Comparison of ENCODE assay signal across 9 cellular contexts in genomic region chr2:212005077-212005671, GRCh38.
DNase-seq lines count a peak whose midpoint lies in the region; ATAC-seq and TF ChIP-seq lines count a peak whose summit lies in the region.
"Had no signal": no experiment of that assay in that cellular context is flagged by ENCODE, and none has a peak within 500 bp of the region (broad histone marks: within the 10 kb centered on the region; RNA-seq: fewer than 3 reads in every experiment).

No MANE protein-coding gene starts in this region.

- ATAC-seq in GM19043 (IDR thresholded peaks at IDR 0.05; ENCODE audit: low read depth, unreplicated experiment): peak; percentile 74
- peak; percentile 85 for ATAC-seq in HG03354 (IDR thresholded peaks at IDR 0.05; ENCODE audit: poor library complexity, severe bottlenecking, unreplicated experiment)
- ATAC-seq in HG03097 (IDR thresholded peaks at IDR 0.05; ENCODE audit: low FRiP score, unreplicated experiment): no peak

- H3K27me3 Mint-ChIP-seq in Caco-2 (ENCODE audit: insufficient read depth, unreplicated experiment): no peaks in the 10 kb centered on the region

- H3K27me3 ChIP-seq in Caco-2 (replicated peaks; ENCODE audit: control insufficient read depth, insufficient read depth, low read length): no peaks in the 10 kb centered on the region
- H3K27me3 ChIP-seq: upper lobe of left lung had no signal

- no peak overlapping the region for H3K4me2 ChIP-seq in OCI-LY7 (ENCODE audit: low read length)

- H3K9me2 ChIP-seq in OCI-LY7 (ENCODE audit: insufficient read depth, low read length): no peaks in the 10 kb centered on the region

- peak; percentile 41 to 72 for TF ChIP-seq CTCF in Caco-2 (IDR thresholded peaks at IDR 0.05; ENCODE audit: insufficient read depth in 1 of 2, low read depth in 1 of 2, low read length in 1 of 2, severe bottlenecking in 1 of 2, unreplicated experiment in 1 of 2)
- peak; percentile 85 for TF ChIP-seq CTCF in OCI-LY7 (conservative IDR thresholded peaks at IDR 0.05; ENCODE audit: low read length)
- peak; percentile 82 for TF ChIP-seq CTCF in retinal pigment epithelial cell (conservative IDR thresholded peaks at IDR 0.05; ENCODE audit: low read depth, low read length)

- H3K9me3 ChIP-seq in Caco-2 (no peaks in the 10 kb centered on the region), OCI-LY7 (ENCODE audit: low read length) (no peaks in the 10 kb centered on the region)
- H3K9me3 ChIP-seq: upper lobe of left lung had no signal

- H4K20me1 ChIP-seq in OCI-LY7 (ENCODE audit: insufficient read depth, low read length): no peaks in the 10 kb centered on the region

- CTCF ChIA-PET in Caco-2 (lab: Charles Lee): no interaction called here
- CTCF ChIA-PET in OCI-LY7 (lab: Charles Lee; ENCODE audit: unreplicated experiment): interaction anchor here (0.8 kb wide), 1 partner anchor 66 kb away, joined by 3 read pairs; no protein-coding TSS in a partner anchor

- H3K4me1 ChIP-seq in Caco-2 (peaks cover 4% of the 10 kb centered on the region; the same call in 1 of the 2 replicates), OCI-LY7 (ENCODE audit: insufficient read depth, low read length, poor library complexity, severe bottlenecking) (no peaks in the 10 kb centered on the region)
- H3K4me1 ChIP-seq: upper lobe of left lung had no signal

- no peak overlapping the region for H3K27ac ChIP-seq in OCI-LY7 (ENCODE audit: low read depth, low read length, poor library complexity, severe bottlenecking)
- H3K27ac ChIP-seq: upper lobe of left lung had no signal

- H3K9me3 Mint-ChIP-seq in Caco-2 (ENCODE audit: unreplicated experiment): no peaks in the 10 kb centered on the region

- BruUV-seq in Caco-2 (replicated peaks; lab: Mats Ljungman, UMichigan) (no TSS peak), OCI-LY7 (replicated peaks; lab: Mats Ljungman, UMichigan) (no TSS peak)

- no peaks in the 10 kb centered on the region for H3K36me3 Mint-ChIP-seq in Caco-2 (ENCODE audit: insufficient read depth, unreplicated experiment)

- no peaks in the 10 kb centered on the region for H3K79me2 ChIP-seq in OCI-LY7 (ENCODE audit: insufficient read depth, low read depth, low read length)

- peak in 1 of 2 experiments; percentile 55 for DNase-seq in Caco-2
- DNase-seq in OCI-LY7 (ENCODE audit: low spot score): peak; percentile 41
- peak; percentile 43 for DNase-seq in fibroblast of peridontal ligament (ENCODE audit: extremely low read depth)
- DNase-seq in retinal pigment epithelial cell (ENCODE audit: low read depth): no peak
- DNase-seq in T-helper 9 cell: no peak

- no peak overlapping the region for H3K27ac Mint-ChIP-seq in Caco-2 (ENCODE audit: unreplicated experiment)

- peaks cover 11% of the 10 kb centered on the region for H3K4me1 Mint-ChIP-seq in Caco-2 (ENCODE audit: low read depth, unreplicated experiment)

- H3K4me3 Mint-ChIP-seq in Caco-2 (ENCODE audit: unreplicated experiment): no peak overlapping the region

- H3K4me3 ChIP-seq in Caco-2 (ENCODE audit: low read depth, low read length) (no peak overlapping the region), OCI-LY7 (ENCODE audit: low read depth, low read length, poor library complexity, severe bottlenecking) (no peak overlapping the region), retinal pigment epithelial cell (ENCODE audit: low read length) (no peak overlapping the region)
- H3K4me3 ChIP-seq: upper lobe of left lung had no signal

- no peaks in the 10 kb centered on the region for H3K36me3 ChIP-seq in Caco-2 (ENCODE audit: control insufficient read depth, insufficient read depth, low read length)
- no peaks in the 10 kb centered on the region for H3K36me3 ChIP-seq in OCI-LY7 (ENCODE audit: insufficient read depth, low read length)
- H3K36me3 ChIP-seq: upper lobe of left lung had no signal

- no peak overlapping the region for H2AFZ ChIP-seq in OCI-LY7 (ENCODE audit: low read length)

- intact Hi-C loops in Caco-2 (cut with micrococcal nuclease; ENCODE audit: unreplicated experiment) (loop anchor here (1.0 to 10.0 kb wide), 4 partner anchors 240 to 562 kb away; no protein-coding TSS in a partner anchor), OCI-LY7 (cut with micrococcal nuclease; ENCODE audit: unreplicated experiment) (no loop called here)

- POLR2A ChIA-PET in Caco-2 (lab: Charles Lee) (no interaction called here), OCI-LY7 (lab: Charles Lee) (interaction anchor here (0.5 to 0.7 kb wide), 3 partner anchors 67 to 602 kb away, joined by 3 read pairs; no protein-coding TSS in a partner anchor)

Comparison
In these comparisons a context has a peak if more than half of its experiments do, and no peak if none do; other contexts are left out.
1. DNase-seq: peak in OCI-LY7 (single experiment) and fibroblast of peridontal ligament (single experiment); none in retinal pigment epithelial cell (single experiment) and T-helper 9 cell (single experiment).
2. Peak in every context shown above with its lines, with median percentiles within 50 percentile points of each other: CTCF ChIP-seq.